ENCODE assay signal across 10 cellular contexts in genomic region chr17:75084039-75084660, GRCh38.
A peak's percentile ranks its signal among the peaks of the same experiment; 100 is the strongest.
DNase-seq lines count a peak whose midpoint lies in the region; ATAC-seq and TF ChIP-seq lines count a peak whose summit lies in the region.
"Had no signal": no experiment of that assay in that cellular context is flagged by ENCODE, and none has a peak within 500 bp of the region (broad histone marks: within the 10 kb centered on the region; RNA-seq: fewer than 3 reads in every experiment).

No MANE protein-coding gene starts in this region.

- H3K4me3 Mint-ChIP-seq in activated naive CD4-positive, alpha-beta T cell treated with anti-CD3 and anti-CD28 coated beads, Interleukin-2, amount 50 U/mL, for 24 hours, result no peak overlapping the region
- H3K4me3 Mint-ChIP-seq: effector memory CD8-positive, alpha-beta T cell had no signal

- no peak for ATAC-seq in HG02678 (IDR thresholded peaks at IDR 0.05; ENCODE audit: unreplicated experiment)
- ATAC-seq: effector memory CD8-positive, alpha-beta T cell had no signal

- peak overlapping the region; percentile 59 for H3K27ac Mint-ChIP-seq in activated naive CD4-positive, alpha-beta T cell treated with anti-CD3 and anti-CD28 coated beads, Interleukin-2, amount 50 U/mL, for 24 hours

- no peak for DNase-seq in activated naive CD4-positive, alpha-beta T cell (lab: John Stamatoyannopoulos, UW)
- DNase-seq in cardiac fibroblast (ENCODE audit: low read depth in 2 of 2) (peak; percentile 32 to 83), smooth muscle cell of the brain vasculature (ENCODE audit: low read depth, low spot score) (peak; percentile 83), NCI-H2227 treated with DMSO at 0.1 percent for 48 hours (lab: John Stamatoyannopoulos, UW) (no peak)
- DNase-seq: C1 segment of cervical spinal cord; effector memory CD8-positive, alpha-beta T cell; NCI-H187 had no signal

- no peaks in the 10 kb centered on the region for H3K9me3 Mint-ChIP-seq in activated naive CD4-positive, alpha-beta T cell treated with anti-CD3 and anti-CD28 coated beads, Interleukin-2, amount 50 U/mL, for 24 hours
- H3K9me3 Mint-ChIP-seq: effector memory CD8-positive, alpha-beta T cell had no signal

- no peak overlapping the region for H3K4me3 ChIP-seq in cardiac fibroblast (replicated peaks in 1 of 2; ENCODE audit: low read depth in 2 of 2, low read length in 2 of 2)
- H3K4me3 ChIP-seq: SK-N-MC had no signal

- H3K36me3 Mint-ChIP-seq in activated naive CD4-positive, alpha-beta T cell treated with anti-CD3 and anti-CD28 coated beads, Interleukin-2, amount 50 U/mL, for 24 hours, result no peaks in the 10 kb centered on the region

- TF ChIP-seq CTCF in cardiac fibroblast (IDR thresholded peaks at IDR 0.05; ENCODE audit: low read depth, low read length), result no peak

- peaks cover 29% of the 10 kb centered on the region for H3K4me1 Mint-ChIP-seq in activated naive CD4-positive, alpha-beta T cell treated with anti-CD3 and anti-CD28 coated beads, Interleukin-2, amount 50 U/mL, for 24 hours

- H3K27me3 Mint-ChIP-seq in activated naive CD4-positive, alpha-beta T cell treated with anti-CD3 and anti-CD28 coated beads, Interleukin-2, amount 50 U/mL, for 24 hours, result no peaks in the 10 kb centered on the region

Comparison
In these comparisons a context has a peak if more than half of its experiments do, and no peak if none do; other contexts are left out.
1. DNase-seq: peak in cardiac fibroblast (2 of 2) and smooth muscle cell of the brain vasculature (single experiment); none in activated naive CD4-positive, alpha-beta T cell (0 of 4) and NCI-H2227 treated with DMSO at 0.1 percent for 48 hours (single experiment).